1 cellular context compared by ENCODE assay signal in genomic region chr1:162970021-162970420, GRCh38.
TF ChIP-seq lines count a peak whose summit lies in the region.

No MANE protein-coding gene starts in this region.

TF ChIP-seq in GM23338, 12 proteins besides CTCF, POLR2A, EP300 and RAD21 (continued from another document):
- TF ChIP-seq REST (IDR thresholded peaks at IDR 0.05; ENCODE audit: unreplicated experiment) (no peak), ZNF114 (CRISPR knock-in tag; IDR thresholded peaks at IDR 0.05) (no peak), JUNB (IDR thresholded peaks at IDR 0.05; ENCODE audit: unreplicated experiment) (no peak), ETS1 (IDR thresholded peaks at IDR 0.05) (no peak), POLR2AphosphoS5 (IDR thresholded peaks at IDR 0.05; ENCODE audit: low read depth) (no peak), EZH2phosphoT487 (IDR thresholded peaks at IDR 0.05; ENCODE audit: unreplicated experiment) (no peak), CREB1 (CRISPR knock-in tag; IDR thresholded peaks at IDR 0.05; ENCODE audit: low read depth) (no peak)
